Comparison of ENCODE assay signal across 11 cellular contexts in the genomic region with DNA sequence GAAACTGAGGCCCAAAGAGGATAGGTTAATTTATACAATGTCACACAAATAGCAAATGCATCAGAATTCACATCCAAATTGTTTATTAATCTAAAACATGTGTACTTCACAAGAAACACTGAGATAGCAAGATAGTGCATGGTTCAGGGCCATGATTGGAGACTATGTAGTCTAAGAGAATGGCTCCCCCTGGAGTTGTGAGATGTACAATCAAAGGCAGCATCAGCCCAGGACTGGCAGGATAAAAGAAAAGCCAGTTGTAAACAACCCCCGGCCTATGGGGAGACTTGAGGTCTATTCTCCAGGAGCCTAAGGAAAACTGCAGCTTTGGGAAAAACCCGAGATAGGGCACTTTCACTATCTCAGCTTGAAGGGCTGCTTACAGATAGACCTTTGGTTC.
DNase-seq lines count a peak whose midpoint lies in the region; ATAC-seq and TF ChIP-seq lines count a peak whose summit lies in the region.
"Had no signal": no experiment of that assay in that cellular context is flagged by ENCODE, and none has a peak within 500 bp of the region (broad histone marks: within the 10 kb centered on the region; RNA-seq: fewer than 3 reads in every experiment).

No MANE protein-coding gene starts in this region.

- TF ChIP-seq CTCF in IMR-90 (conservative IDR thresholded peaks at IDR 0.05; ENCODE audit: low read depth, low read length): 0 out of 2 replicates have a peak, but pooled peaks have one; percentile 12
- peak; percentile 46; the same call in 1 of the 2 replicates for TF ChIP-seq CTCF in WERI-Rb-1 (IDR thresholded peaks at IDR 0.05; ENCODE audit: low read depth, low read length)
- peak; percentile 10 for TF ChIP-seq CTCF in kidney epithelial cell (IDR thresholded peaks at IDR 0.05; ENCODE audit: insufficient read depth, low read length, poor library complexity, severe bottlenecking)

- in situ Hi-C loops in G401 (cut with HindIII; ENCODE audit: low sequenced_read_pairs) (no loop called here), IMR-90 (cut with MboI; ENCODE audit: low sequenced_read_pairs) (no loop called here)

- H3K4me2 ChIP-seq in IMR-90 (ENCODE audit: low read depth, low read length): no peak overlapping the region

- BruUV-seq in IMR-90 (replicated peaks; lab: Mats Ljungman, UMichigan): no TSS peak

- no peak overlapping the region for H2AK5ac ChIP-seq in IMR-90 (ENCODE audit: low read depth, low read length)

- no peak overlapping the region for H3K23ac ChIP-seq in IMR-90 (ENCODE audit: low read depth, low read length)

- no peak overlapping the region for H4K5ac ChIP-seq in IMR-90 (ENCODE audit: low read depth, low read length)

- no peak overlapping the region for H2BK15ac ChIP-seq in IMR-90 (ENCODE audit: low read depth, low read length)

- H3K4me1 ChIP-seq in IMR-90 (ENCODE audit: control insufficient read depth, insufficient read depth, low read length): no peaks in the 10 kb centered on the region
- H3K4me1 ChIP-seq: thyroid gland had no signal

- no peaks in the 10 kb centered on the region for H3K79me1 ChIP-seq in IMR-90 (ENCODE audit: low read depth in 1 of 2, low read length in 2 of 2)

- H3K9me1 ChIP-seq in IMR-90 (ENCODE audit: insufficient read depth, low read length): no peaks in the 10 kb centered on the region

- no peak overlapping the region for H3K14ac ChIP-seq in IMR-90 (replicated peaks; ENCODE audit: low read depth, low read length)

- no CpG with 5 or more reads among the region's 2 CpGs for WGBS in IMR-90 (ENCODE audit: extremely low coverage in 2 of 2, insufficient read length in 1 of 2), 2 experiments

- intact Hi-C loops in IMR-90 (cut with micrococcal nuclease): no loop called here

- no peaks in the 10 kb centered on the region for H4K20me1 ChIP-seq in IMR-90 (ENCODE audit: insufficient read depth, low read length)

- H3K9me3 ChIP-seq in IMR-90 (ENCODE audit: control insufficient read depth, insufficient read depth, low read length) (no peaks in the 10 kb centered on the region), WERI-Rb-1 (ENCODE audit: severe bottlenecking) (no peaks in the 10 kb centered on the region)
- H3K9me3 ChIP-seq: thyroid gland had no signal

- dilution Hi-C loops in IMR-90 (cut with HindIII; ENCODE audit: low sequenced_read_pairs, unreplicated experiment): no loop called here

- H3K4me3 ChIP-seq in IMR-90 (ENCODE audit: insufficient read depth, low read depth, low read length) (no peak overlapping the region), WERI-Rb-1 (ENCODE audit: low read depth, low read length) (no peak overlapping the region), kidney epithelial cell (ENCODE audit: low read depth, low read length) (no peak overlapping the region)
- H3K4me3 ChIP-seq: thyroid gland had no signal

- no peak overlapping the region for H3K27ac ChIP-seq in IMR-90 (ENCODE audit: insufficient read depth, low read length)
- H3K27ac ChIP-seq in WERI-Rb-1: no peak overlapping the region
- H3K27ac ChIP-seq: thyroid gland had no signal

- no peak for TF ChIP-seq POLR2A in IMR-90 (IDR thresholded peaks at IDR 0.05; ENCODE audit: low read depth, low read length)

- peak; percentile 21 for DNase-seq in G401 (ENCODE audit: low spot score)
- DNase-seq in IMR-90: no peak
- no peak for DNase-seq in WERI-Rb-1
- DNase-seq in kidney epithelial cell (ENCODE audit: low read depth): no peak
- DNase-seq in NCI-H510A (lab: John Stamatoyannopoulos, UW): no peak
- DNase-seq in effector CD8-positive, alpha-beta T cell (lab: John Stamatoyannopoulos, UW): no peak
- DNase-seq: Calu3, left colon, naive B cell, thyroid gland had no signal

- no peak overlapping the region for H2AK9ac ChIP-seq in IMR-90 (replicated peaks; ENCODE audit: low read depth, low read length, poor library complexity)

- H2AFZ ChIP-seq in IMR-90 (replicated peaks; ENCODE audit: low read length, poor library complexity): no peak overlapping the region

- POLR2A ChIA-PET in IMR-90 (lab: Charles Lee; ENCODE audit: unreplicated experiment): no interaction called here

- 0 out of 2 replicates have a peak, but pooled peaks have one; percentile 16 for TF ChIP-seq RAD21 in IMR-90 (IDR thresholded peaks at IDR 0.05; ENCODE audit: low read length)

- H3K27me3 ChIP-seq in IMR-90 (ENCODE audit: control insufficient read depth, insufficient read depth, low read length) (no peaks in the 10 kb centered on the region), WERI-Rb-1 (ENCODE audit: insufficient read depth, low read depth, severe bottlenecking) (no peaks in the 10 kb centered on the region), kidney epithelial cell (ENCODE audit: control insufficient read depth, insufficient read depth, low read length) (peaks cover 3% of the 10 kb centered on the region)
- H3K27me3 ChIP-seq: thyroid gland had no signal

- no peak overlapping the region for H4K8ac ChIP-seq in IMR-90 (ENCODE audit: low read depth in 2 of 2, low read length in 2 of 2)

- no peak overlapping the region for H2BK20ac ChIP-seq in IMR-90 (ENCODE audit: low read depth, low read length)

- no peak overlapping the region for H2BK120ac ChIP-seq in IMR-90 (ENCODE audit: low read depth, low read length)

- H3K4ac ChIP-seq in IMR-90 (ENCODE audit: low read depth, low read length): no peak overlapping the region

- H3K9ac ChIP-seq in IMR-90 (ENCODE audit: low read depth, low read length): no peak overlapping the region

- H3K36me3 ChIP-seq in IMR-90 (ENCODE audit: control insufficient read depth, insufficient read depth, low read length): no peaks in the 10 kb centered on the region
- H3K36me3 ChIP-seq in WERI-Rb-1: no peaks in the 10 kb centered on the region
- no peaks in the 10 kb centered on the region for H3K36me3 ChIP-seq in kidney epithelial cell (ENCODE audit: control insufficient read depth, insufficient read depth, low read length)
- H3K36me3 ChIP-seq: thyroid gland had no signal

- no peak overlapping the region for H3K56ac ChIP-seq in IMR-90 (ENCODE audit: extremely low read depth, insufficient read depth, low read length)

- ATAC-seq in IMR-90 (ENCODE audit: low read depth): no peak
- ATAC-seq in GM21526 (IDR thresholded peaks at IDR 0.05; ENCODE audit: low FRiP score, unreplicated experiment): no peak
- ATAC-seq: left colon had no signal

- H3K18ac ChIP-seq in IMR-90 (ENCODE audit: low read depth, low read length): no peak overlapping the region

- no peak overlapping the region for H2BK5ac ChIP-seq in IMR-90 (ENCODE audit: low read depth, low read length, poor library complexity, severe bottlenecking)

- CTCF ChIA-PET in IMR-90 (lab: Yijun Ruan, JAX): no interaction called here

- H4K91ac ChIP-seq in IMR-90 (ENCODE audit: insufficient read depth, low read depth, low read length): no peak overlapping the region

TF ChIP-seq in IMR-90, 13 proteins besides CTCF, POLR2A, EP300 and RAD21:
- TF ChIP-seq CHD1 (IDR thresholded peaks at IDR 0.05; ENCODE audit: low read depth, low read length): no peak
- no peak for TF ChIP-seq MAFK (IDR thresholded peaks at IDR 0.05; ENCODE audit: low read depth, low read length)
- no peak for TF ChIP-seq MXI1 (IDR thresholded peaks at IDR 0.05; ENCODE audit: borderline replicate concordance, low read depth, low read length)
- TF ChIP-seq CEBPB (IDR thresholded peaks at IDR 0.05; ENCODE audit: low read depth, low read length): no peak
- no peak for TF ChIP-seq RFX5 (IDR thresholded peaks at IDR 0.05; ENCODE audit: low read depth, low read length)
- no peak for TF ChIP-seq RCOR1 (IDR thresholded peaks at IDR 0.05; ENCODE audit: insufficient replicate concordance, low read length)
- TF ChIP-seq, protein P1, sequence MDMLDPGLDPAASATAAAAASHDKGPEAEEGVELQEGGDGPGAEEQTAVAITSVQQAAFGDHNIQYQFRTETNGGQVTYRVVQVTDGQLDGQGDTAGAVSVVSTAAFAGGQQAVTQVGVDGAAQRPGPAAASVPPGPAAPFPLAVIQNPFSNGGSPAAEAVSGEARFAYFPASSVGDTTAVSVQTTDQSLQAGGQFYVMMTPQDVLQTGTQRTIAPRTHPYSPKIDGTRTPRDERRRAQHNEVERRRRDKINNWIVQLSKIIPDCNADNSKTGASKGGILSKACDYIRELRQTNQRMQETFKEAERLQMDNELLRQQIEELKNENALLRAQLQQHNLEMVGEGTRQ (IDR thresholded peaks at IDR 0.05; ENCODE audit: low read depth, low read length): no peak
- TF ChIP-seq ELK1 (IDR thresholded peaks at IDR 0.05; ENCODE audit: borderline replicate concordance, low read depth, low read length): no peak
- no peak for TF ChIP-seq FOS (IDR thresholded peaks at IDR 0.05; ENCODE audit: low read depth, low read length)
- TF ChIP-seq BHLHE40 (IDR thresholded peaks at IDR 0.05; ENCODE audit: low read depth, low read length): no peak
- no peak for TF ChIP-seq NFE2L2 (IDR thresholded peaks at IDR 0.05; ENCODE audit: low read depth, low read length)
